Comparison of ENCODE assay signal across 8 cellular contexts in the genomic region with DNA sequence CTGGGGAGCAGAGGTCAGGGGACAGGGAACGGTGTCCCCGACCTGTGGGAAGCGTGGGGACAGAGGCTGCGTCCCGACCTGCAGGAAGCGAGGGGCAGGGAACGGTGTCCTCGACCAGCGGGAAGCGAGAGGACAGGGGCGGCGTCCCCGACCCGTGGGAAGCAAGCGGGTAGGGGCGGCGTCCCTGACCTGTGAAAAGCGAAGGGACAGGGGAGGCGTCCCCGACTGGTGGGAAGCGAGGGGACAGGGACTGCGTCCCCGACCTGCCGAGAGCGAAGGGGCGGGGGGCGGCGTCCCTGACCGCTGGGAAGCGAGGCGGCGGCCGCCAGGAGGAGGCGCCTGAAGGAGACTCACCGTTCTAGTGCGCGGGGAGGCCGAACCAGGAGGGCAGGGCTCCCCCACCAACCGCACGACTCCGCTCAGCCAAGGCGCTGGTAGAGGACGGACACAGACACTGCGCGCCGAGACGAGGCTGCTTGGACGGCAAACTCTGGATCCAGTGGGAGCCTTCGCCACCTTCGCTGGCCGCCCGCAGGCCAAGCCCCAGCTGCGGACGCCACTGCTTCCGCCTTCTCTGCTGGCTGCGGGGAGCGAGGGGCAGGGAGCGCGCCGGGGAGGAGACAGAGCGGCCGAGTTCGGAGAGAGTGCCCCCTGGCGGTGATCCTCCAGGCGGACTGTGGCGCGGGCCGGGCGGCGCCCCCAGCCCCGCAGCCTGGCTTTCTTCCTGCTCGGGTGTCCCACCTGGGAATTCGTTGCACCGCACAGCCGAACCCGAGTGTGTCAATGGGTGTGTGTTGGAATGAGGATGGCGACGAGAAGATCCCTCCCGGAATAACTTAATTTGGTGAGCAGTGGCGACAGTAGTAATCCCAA. TPM values are rescaled to one million over a fixed set of nuclear protein-coding genes. Genes with fewer than 3 reads are reported as not detected.
DNase-seq lines count a peak whose midpoint lies in the region; ATAC-seq and TF ChIP-seq lines count a peak whose summit lies in the region.

A gene with protein sequence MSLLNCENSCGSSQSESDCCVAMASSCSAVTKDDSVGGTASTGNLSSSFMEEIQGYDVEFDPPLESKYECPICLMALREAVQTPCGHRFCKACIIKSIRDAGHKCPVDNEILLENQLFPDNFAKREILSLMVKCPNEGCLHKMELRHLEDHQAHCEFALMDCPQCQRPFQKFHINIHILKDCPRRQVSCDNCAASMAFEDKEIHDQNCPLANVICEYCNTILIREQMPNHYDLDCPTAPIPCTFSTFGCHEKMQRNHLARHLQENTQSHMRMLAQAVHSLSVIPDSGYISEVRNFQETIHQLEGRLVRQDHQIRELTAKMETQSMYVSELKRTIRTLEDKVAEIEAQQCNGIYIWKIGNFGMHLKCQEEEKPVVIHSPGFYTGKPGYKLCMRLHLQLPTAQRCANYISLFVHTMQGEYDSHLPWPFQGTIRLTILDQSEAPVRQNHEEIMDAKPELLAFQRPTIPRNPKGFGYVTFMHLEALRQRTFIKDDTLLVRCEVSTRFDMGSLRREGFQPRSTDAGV (minus strand): TSS at position 579 of the 873 bp plus-strand sequence. CDS start 8,757 bp downstream, outside the sequence.

- CTCF ChIA-PET in activated CD4-positive, alpha-beta memory T cell treated with anti-CD3 and anti-CD28 coated beads, Interleukin-2, amount 10 ng/mL, durations not matched to agents 7 days and 5 days (lab: Charles Lee), result interaction anchor here (0.7 to 3.6 kb wide), 17 partner anchors 10 to 252 kb away, joined by 3 to 34 read pairs (median 4); a partner anchor contains a TSS

- peak within 1 kb of the TSS; percentile 93 for H3K27ac ChIP-seq in lower lobe of right lung

- H3K4me3 Mint-ChIP-seq in activated CD4-positive, alpha-beta memory T cell treated with anti-CD3 and anti-CD28 coated beads, Interleukin-2, amount 10 ng/mL, durations not matched to agents 7 days and 5 days, result peak within 1 kb of the TSS; percentile 94

- no peaks in the 10 kb centered on the region for H3K27me3 ChIP-seq in lower lobe of right lung (ENCODE audit: low read depth)

- H3K36me3 ChIP-seq in lower lobe of right lung, result no peaks in the 10 kb centered on the region

- peaks cover 17% of the 10 kb centered on the region for H3K4me1 Mint-ChIP-seq in activated CD4-positive, alpha-beta memory T cell treated with anti-CD3 and anti-CD28 coated beads, Interleukin-2, amount 10 ng/mL, durations not matched to agents 7 days and 5 days

- intact Hi-C loops in lower lobe of right lung (cut with DNase I), result no loop called here

- peak within 1 kb of the TSS; percentile 83 for H3K27ac Mint-ChIP-seq in activated CD4-positive, alpha-beta memory T cell treated with anti-CD3 and anti-CD28 coated beads, Interleukin-2, amount 10 ng/mL, durations not matched to agents 7 days and 5 days

- peak within 1 kb of the TSS; percentile 77 for H3K4me3 ChIP-seq in lower lobe of right lung

- TF ChIP-seq CTCF in lower lobe of right lung (IDR thresholded peaks at IDR 0.05), result peak; percentile 95

- H3K9me3 ChIP-seq in lower lobe of right lung, result peaks cover 5% of the 10 kb centered on the region

- H3K27me3 Mint-ChIP-seq in activated CD4-positive, alpha-beta memory T cell treated with anti-CD3 and anti-CD28 coated beads, Interleukin-2, amount 10 ng/mL, durations not matched to agents 7 days and 5 days, result peaks cover 16% of the 10 kb centered on the region

- no peaks in the 10 kb centered on the region for H3K9me3 Mint-ChIP-seq in activated CD4-positive, alpha-beta memory T cell treated with anti-CD3 and anti-CD28 coated beads, Interleukin-2, amount 10 ng/mL, durations not matched to agents 7 days and 5 days

- peak; percentile 98 for ATAC-seq in GM19324 (IDR thresholded peaks at IDR 0.05; ENCODE audit: low FRiP score, unreplicated experiment)
- peak; percentile 97 for ATAC-seq in HG03460 (IDR thresholded peaks at IDR 0.05; ENCODE audit: unreplicated experiment)
- ATAC-seq in lower lobe of right lung, result peak; percentile 98

- peaks cover 25% of the 10 kb centered on the region for H3K4me1 ChIP-seq in lower lobe of right lung

- POLR2A ChIA-PET in activated CD4-positive, alpha-beta memory T cell treated with anti-CD3 and anti-CD28 coated beads, Interleukin-2, amount 10 ng/mL, durations not matched to agents 7 days and 5 days (lab: Charles Lee), result interaction anchor here (1.0 to 3.1 kb wide), 5 partner anchors 8 to 220 kb away, joined by 3 to 19 read pairs (median 5); a partner anchor contains a TSS

- H3K36me3 Mint-ChIP-seq in activated CD4-positive, alpha-beta memory T cell treated with anti-CD3 and anti-CD28 coated beads, Interleukin-2, amount 10 ng/mL, durations not matched to agents 7 days and 5 days (ENCODE audit: low read depth), result no peaks in the 10 kb centered on the region

- DNase-seq in CD1c-positive myeloid dendritic cell (ENCODE audit: extremely low spot score), result peak; percentile 92
- DNase-seq in NCI-H748 treated with DMSO at 0.1 percent for 48 hours (lab: John Stamatoyannopoulos, UW), result peak; percentile 49
- peak; percentile 89 for DNase-seq in activated CD4-positive, alpha-beta memory T cell treated with anti-CD3 and anti-CD28 coated beads, Interleukin-2, amount 10 ng/mL, durations not matched to agents 7 days and 5 days
- peak; percentile 94 for DNase-seq in ecto neural progenitor cell (ENCODE audit: low spot score)
- peak; percentile 94 for DNase-seq in lower lobe of right lung
- DNase-seq in stimulated activated CD4-positive, alpha-beta T cell treated with anti-CD3 and anti-CD28 coated beads, TNF-alpha, amount 100 ng/mL, for 24 hours (ENCODE audit: low read depth in 3 of 3), result peak; percentile 85 to 88 (median 86)

RNA-seq across cellular contexts. Expression of the gene that starts here (rescaled TPM):
- 10 to 100 TPM; 12.4 to 12.8 TPM for total RNA-seq in activated CD4-positive, alpha-beta memory T cell treated with anti-CD3 and anti-CD28 coated beads, Interleukin-2, amount 10 ng/mL, durations not matched to agents 7 days and 5 days
- total RNA-seq in lower lobe of right lung, result 13.7 TPM

Comparison
In these comparisons a context has a peak if more than half of its experiments do, and no peak if none do; other contexts are left out.
1. Peak in every context shown above with its lines: DNase-seq, ATAC-seq, H3K4me3 ChIP-seq and H3K27ac ChIP-seq.